24 cellular contexts compared by ENCODE assay signal in genomic region chr22:43964314-43964857, GRCh38. TPM values are rescaled to one million over a fixed set of nuclear protein-coding genes. Genes with fewer than 3 reads are reported as not detected.
"Had no signal": no experiment of that assay in that cellular context is flagged by ENCODE, and none has a peak within 500 bp of the region (broad histone marks: within the 10 kb centered on the region; RNA-seq: fewer than 3 reads in every experiment).

No MANE protein-coding gene starts in this region.

- H3K9me3 Mint-ChIP-seq: dendritic cell treated with granulocyte-macrophage colony-stimulating factor and Interleukin-4, amounts not matched to agents 40 ng/mL and 50 ng/mL, for 4 days; immature natural killer cell; naive thymus-derived CD8-positive, alpha-beta T cell; nephron progenitor cell; stimulated activated effector memory CD8-positive, alpha-beta T cell treated with anti-CD3 and anti-CD28 coated beads, Interleukin-12 subunit alpha, Interleukin-12 subunit beta, amount 100 ng/mL, for 72 hours had no signal

- ATAC-seq: left ventricle myocardium superior; lower lobe of right lung; naive thymus-derived CD8-positive, alpha-beta T cell; stimulated activated effector memory CD8-positive, alpha-beta T cell treated with anti-CD3 and anti-CD28 coated beads, Interleukin-12 subunit alpha, Interleukin-12 subunit beta, amount 100 ng/mL, for 72 hours had no signal

- H3K4me1 Mint-ChIP-seq: nephron progenitor cell had no signal

- H3K36me3 ChIP-seq: prostate gland had no signal

- H3K27ac Mint-ChIP-seq: dendritic cell treated with granulocyte-macrophage colony-stimulating factor and Interleukin-4, amounts not matched to agents 40 ng/mL and 50 ng/mL, for 4 days; immature natural killer cell; naive thymus-derived CD8-positive, alpha-beta T cell; nephron progenitor cell; stimulated activated effector memory CD8-positive, alpha-beta T cell treated with anti-CD3 and anti-CD28 coated beads, Interleukin-12 subunit alpha, Interleukin-12 subunit beta, amount 100 ng/mL, for 72 hours had no signal

- DNase-seq: effector memory CD4-positive, alpha-beta T cell; foreskin melanocyte; hypothalamus; immature natural killer cell; islet precursor cell; kidney glomerular epithelial cell; left ventricle myocardium superior; lower lobe of right lung; naive thymus-derived CD8-positive, alpha-beta T cell; nephron progenitor cell; nucleus accumbens; stimulated activated CD4-positive, alpha-beta T cell treated with anti-CD3 and anti-CD28 coated beads, Interleukin-2, amount 100 ng/mL, for 24 hours; stimulated activated CD4-positive, alpha-beta T cell treated with anti-CD3 and anti-CD28 coated beads, Interleukin-4, amount 100 ng/mL, for 24 hours; stimulated activated naive CD4-positive, alpha-beta T cell treated with Interleukin-2 at 50 U/mL for 16 hours; stomach; thyroid gland; trophoblast cell had no signal

- H3K27me3 ChIP-seq: esophagus muscularis mucosa, right atrium auricular region, sigmoid colon, stomach, thyroid gland, vagina had no signal

- H3K4me1 ChIP-seq: esophagus muscularis mucosa, lower lobe of right lung, prostate gland, right atrium auricular region, sigmoid colon, stomach, thyroid gland, vagina had no signal

- H3K9me3 ChIP-seq: esophagus muscularis mucosa, lower lobe of right lung, prostate gland, right atrium auricular region, sigmoid colon, stomach, thyroid gland, vagina had no signal

- H3K27ac ChIP-seq: esophagus muscularis mucosa, lower lobe of right lung, prostate gland, right atrium auricular region, sigmoid colon, stomach, thyroid gland, vagina had no signal

- H3K4me3 ChIP-seq: esophagus muscularis mucosa, lower lobe of right lung, prostate gland, right atrium auricular region, sigmoid colon, stomach, thyroid gland, vagina had no signal

- H3K27me3 Mint-ChIP-seq: dendritic cell treated with granulocyte-macrophage colony-stimulating factor and Interleukin-4, amounts not matched to agents 40 ng/mL and 50 ng/mL, for 4 days; naive thymus-derived CD8-positive, alpha-beta T cell had no signal

- H3K4me3 Mint-ChIP-seq: dendritic cell treated with granulocyte-macrophage colony-stimulating factor and Interleukin-4, amounts not matched to agents 40 ng/mL and 50 ng/mL, for 4 days; immature natural killer cell; naive thymus-derived CD8-positive, alpha-beta T cell; nephron progenitor cell; stimulated activated effector memory CD8-positive, alpha-beta T cell treated with anti-CD3 and anti-CD28 coated beads, Interleukin-12 subunit alpha, Interleukin-12 subunit beta, amount 100 ng/mL, for 72 hours had no signal

RNA-seq across cellular contexts. Expression of gene PNPLA3, which starts 40.8 kb away (rescaled TPM):
- total RNA-seq: sigmoid colon, vagina had no signal
